Comparison of ENCODE assay signal across 21 cellular contexts in the genomic region with DNA sequence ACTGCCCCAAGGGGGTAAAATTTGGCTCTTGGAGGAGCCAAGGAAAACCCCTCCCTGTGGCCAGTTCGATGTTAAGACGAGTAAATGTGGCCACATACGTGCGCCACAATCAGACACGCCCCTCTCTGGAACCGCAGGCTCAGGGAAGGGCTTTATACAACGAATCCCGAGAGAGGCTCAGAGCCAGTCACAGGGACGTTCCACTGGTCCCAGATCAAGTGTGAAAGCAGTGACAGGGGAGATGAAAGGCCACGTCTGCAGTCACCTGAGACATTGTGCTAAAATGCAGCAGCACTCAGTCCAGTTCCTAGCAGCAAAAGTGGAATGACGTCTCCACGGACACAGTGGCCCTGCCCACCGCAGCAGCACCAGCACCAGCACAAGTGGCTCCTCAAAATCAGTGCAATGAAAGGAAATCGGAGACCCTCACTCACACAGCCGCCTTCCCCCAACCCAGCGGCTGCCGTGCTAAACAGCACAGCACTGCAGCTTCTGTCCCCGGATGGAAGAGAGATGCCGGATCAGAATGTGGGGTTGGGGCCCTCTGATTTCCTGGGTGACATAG.
DNase-seq lines count a peak whose midpoint lies in the region; ATAC-seq and TF ChIP-seq lines count a peak whose summit lies in the region.
"Had no signal": no experiment of that assay in that cellular context is flagged by ENCODE, and none has a peak within 500 bp of the region (broad histone marks: within the 10 kb centered on the region; RNA-seq: fewer than 3 reads in every experiment).

No MANE protein-coding gene starts in this region.

- no peak overlapping the region for H3K4me3 Mint-ChIP-seq in natural killer cell treated with Interleukin-12 subunit alpha and Interleukin-12 subunit beta and Interleukin-15 and Interleukin-18, amount 100 ng/mL, for 72 hours
- H3K4me3 Mint-ChIP-seq in natural killer cell = no peak overlapping the region
- no peak overlapping the region for H3K4me3 Mint-ChIP-seq in nephron progenitor cell
- H3K4me3 Mint-ChIP-seq: CD8-positive, alpha-beta T cell; GM23338 had no signal

- no peak for ATAC-seq in natural killer cell treated with Interleukin-12 subunit alpha and Interleukin-12 subunit beta and Interleukin-15 and Interleukin-18, amount 100 ng/mL, for 72 hours
- ATAC-seq in natural killer cell = no peak
- no peak for ATAC-seq in left cardiac atrium
- ATAC-seq in HG03095 (IDR thresholded peaks at IDR 0.05; ENCODE audit: unreplicated experiment) = no peak
- no peak for ATAC-seq in GM18907 (IDR thresholded peaks at IDR 0.05; ENCODE audit: unreplicated experiment)
- ATAC-seq: CD8-positive, alpha-beta T cell; GM23338; K562 had no signal

- intact Hi-C loops in natural killer cell (cut with micrococcal nuclease) (no loop called here), left cardiac atrium (cut with DNase I) (no loop called here)

- no peak overlapping the region for H3K27ac Mint-ChIP-seq in natural killer cell treated with Interleukin-12 subunit alpha and Interleukin-12 subunit beta and Interleukin-15 and Interleukin-18, amount 100 ng/mL, for 72 hours
- H3K27ac Mint-ChIP-seq in natural killer cell (no peak overlapping the region), nephron progenitor cell (peak overlapping the region; percentile 91)
- H3K27ac Mint-ChIP-seq: CD8-positive, alpha-beta T cell; GM23338 had no signal

- no peaks in the 10 kb centered on the region for H3K36me3 Mint-ChIP-seq in natural killer cell treated with Interleukin-12 subunit alpha and Interleukin-12 subunit beta and Interleukin-15 and Interleukin-18, amount 100 ng/mL, for 72 hours
- H3K36me3 Mint-ChIP-seq in natural killer cell = no peaks in the 10 kb centered on the region
- no peaks in the 10 kb centered on the region for H3K36me3 Mint-ChIP-seq in nephron progenitor cell (ENCODE audit: low read depth)

- no peaks in the 10 kb centered on the region for H3K27me3 Mint-ChIP-seq in natural killer cell treated with Interleukin-12 subunit alpha and Interleukin-12 subunit beta and Interleukin-15 and Interleukin-18, amount 100 ng/mL, for 72 hours
- no peaks in the 10 kb centered on the region for H3K27me3 Mint-ChIP-seq in natural killer cell (ENCODE audit: low read depth in 2 of 2)
- H3K27me3 Mint-ChIP-seq in nephron progenitor cell (ENCODE audit: low read depth, poor library complexity) = no peaks in the 10 kb centered on the region

- H3K4me1 Mint-ChIP-seq in natural killer cell treated with Interleukin-12 subunit alpha and Interleukin-12 subunit beta and Interleukin-15 and Interleukin-18, amount 100 ng/mL, for 72 hours (ENCODE audit: low read depth in 2 of 2) = no peaks in the 10 kb centered on the region
- H3K4me1 Mint-ChIP-seq in natural killer cell (no peaks in the 10 kb centered on the region), nephron progenitor cell (peaks cover 24% of the 10 kb centered on the region)

- TF ChIP-seq CTCF in natural killer cell (IDR thresholded peaks at IDR 0.05) = no peak
- no peak for TF ChIP-seq CTCF in nephron progenitor cell (IDR thresholded peaks at IDR 0.05)

- DNase-seq in natural killer cell treated with Interleukin-12 subunit alpha and Interleukin-12 subunit beta and Interleukin-15 and Interleukin-18, amount 100 ng/mL, for 72 hours (ENCODE audit: low spot score) = peak; percentile 10
- DNase-seq in natural killer cell (no peak), left cardiac atrium (peak; percentile 52), nephron progenitor cell (no peak), NCI-H774 (lab: John Stamatoyannopoulos, UW) (no peak)
- DNase-seq: BE2C; Calu3; CD8-positive, alpha-beta T cell; GF-D8; HCEC 1CT; NCI-H1092 treated with DMSO at 0.1 percent for 48 hours; NCI-H146; NCI-H2081 treated with DMSO at 0.1 percent for 48 hours; NCI-H510A treated with DMSO at 0.1 percent for 48 hours; NCI-H82; PC-9; SJCRH30 had no signal

- H3K9me3 Mint-ChIP-seq in natural killer cell treated with Interleukin-12 subunit alpha and Interleukin-12 subunit beta and Interleukin-15 and Interleukin-18, amount 100 ng/mL, for 72 hours = no peaks in the 10 kb centered on the region
- H3K9me3 Mint-ChIP-seq in natural killer cell (no peaks in the 10 kb centered on the region), nephron progenitor cell (no peaks in the 10 kb centered on the region)
- H3K9me3 Mint-ChIP-seq: CD8-positive, alpha-beta T cell; GM23338 had no signal

Comparison
In these comparisons a context has a peak if more than half of its experiments do, and no peak if none do; other contexts are left out.
1. DNase-seq: peak in natural killer cell treated with Interleukin-12 subunit alpha and Interleukin-12 subunit beta and Interleukin-15 and Interleukin-18, amount 100 ng/mL, for 72 hours (single experiment) and left cardiac atrium (single experiment); none in natural killer cell (single experiment), nephron progenitor cell (single experiment) and NCI-H774 (single experiment).